Comparison of ENCODE assay signal across 2 cellular contexts in genomic region chr12:13777374-13777773, GRCh38.
TF ChIP-seq lines count a peak whose summit lies in the region.

No MANE protein-coding gene starts in this region.

TF ChIP-seq in GM23338, 12 proteins besides CTCF, POLR2A, EP300 and RAD21 (continued from another document):
- no peak for TF ChIP-seq ZNF331 (CRISPR knock-in tag; IDR thresholded peaks at IDR 0.05; ENCODE audit: low read depth)
- TF ChIP-seq ZNF114 (CRISPR knock-in tag; IDR thresholded peaks at IDR 0.05): no peak
- TF ChIP-seq EZH2 (IDR thresholded peaks at IDR 0.05; ENCODE audit: low read depth, unreplicated experiment): no peak
- no peak for TF ChIP-seq JUNB (IDR thresholded peaks at IDR 0.05; ENCODE audit: unreplicated experiment)
- TF ChIP-seq CREB1 (CRISPR knock-in tag; IDR thresholded peaks at IDR 0.05; ENCODE audit: low read depth): no peak
- TF ChIP-seq POLR2AphosphoS5 (IDR thresholded peaks at IDR 0.05; ENCODE audit: low read depth): no peak
- TF ChIP-seq ZNF462 (CRISPR knock-in tag; IDR thresholded peaks at IDR 0.05): no peak
- TF ChIP-seq EZH2phosphoT487 (IDR thresholded peaks at IDR 0.05; ENCODE audit: unreplicated experiment): no peak
- no peak for TF ChIP-seq REST (IDR thresholded peaks at IDR 0.05; ENCODE audit: unreplicated experiment)
- TF ChIP-seq STAT1 (IDR thresholded peaks at IDR 0.05; ENCODE audit: unreplicated experiment): no peak
- TF ChIP-seq ETS1 (IDR thresholded peaks at IDR 0.05): no peak
TF ChIP-seq in GM23338: peak in this region for 0.

TF ChIP-seq in H1, 55 proteins besides CTCF, POLR2A, EP300 and RAD21 (continued from another document):
- TF ChIP-seq SIX5 (IDR thresholded peaks at IDR 0.05; ENCODE audit: low read depth, low read length): no peak
- no peak for TF ChIP-seq SP2 (IDR thresholded peaks at IDR 0.05; ENCODE audit: low read length)
- TF ChIP-seq TCF12 (IDR thresholded peaks at IDR 0.05; ENCODE audit: low read depth, low read length): peak; percentile 93
- peak; percentile 90 for TF ChIP-seq CEBPB (IDR thresholded peaks at IDR 0.05; ENCODE audit: low read depth, low read length)
- peak; percentile 56; the same call in 1 of the 2 replicates for TF ChIP-seq POLR2AphosphoS5 (IDR thresholded peaks at IDR 0.05; ENCODE audit: low read depth, low read length)
